In genomic region chr15:76393614-76394013, GRCh38 we compare ENCODE assay signal across 21 cellular contexts. TPM values are rescaled to one million over a fixed set of nuclear protein-coding genes. Genes with fewer than 3 reads are reported as not detected.
DNase-seq lines count a peak whose midpoint lies in the region; ATAC-seq, FAIRE-seq and TF ChIP-seq lines count a peak whose summit lies in the region.
"Had no signal": no experiment of that assay in that cellular context is flagged by ENCODE, and none has a peak within 500 bp of the region (broad histone marks: within the 10 kb centered on the region; RNA-seq: fewer than 3 reads in every experiment).

No MANE protein-coding gene starts in this region.

- no peaks in the 10 kb centered on the region for H3K79me2 ChIP-seq in endothelial cell of umbilical vein (ENCODE audit: control insufficient read depth, insufficient read depth, low read length)

- no peak overlapping the region for H2BK20ac ChIP-seq in IMR-90 (ENCODE audit: low read depth, low read length)

- no peak overlapping the region for H3K23ac ChIP-seq in IMR-90 (ENCODE audit: low read depth, low read length)

- no peak overlapping the region for H3K27ac ChIP-seq in IMR-90 (ENCODE audit: insufficient read depth, low read length)
- no peak overlapping the region for H3K27ac ChIP-seq in endothelial cell of umbilical vein (ENCODE audit: insufficient read depth, low read depth, low read length)
- H3K27ac ChIP-seq in stomach, result no peak overlapping the region
- H3K27ac ChIP-seq: ascending aorta, HL-60, psoas muscle had no signal

- H3K27ac Mint-ChIP-seq in nephron progenitor cell, result no peak overlapping the region
- H3K27ac Mint-ChIP-seq: B cell; effector memory CD8-positive, alpha-beta T cell had no signal

- no peak overlapping the region for H3K4ac ChIP-seq in IMR-90 (ENCODE audit: low read depth, low read length)

- DNase-seq in BE2C (peak; percentile 72), IMR-90 (peak; percentile 16), NCI-H226 (peak; percentile 75), endothelial cell of umbilical vein (ENCODE audit: low read depth, low spot score) (peak; percentile 19), nephron progenitor cell (no peak), 8988T (no peak), stomach (no peak)
- DNase-seq: activated CD4-positive, alpha-beta T cell treated with anti-CD3 and anti-CD28 coated beads for 1 hour; activated T-cell treated with anti-CD3 and anti-CD28 coated beads, Interleukin-2, amount 50 U/mL, for 48 hours; effector memory CD8-positive, alpha-beta T cell; psoas muscle; stimulated activated CD4-positive, alpha-beta T cell treated with anti-CD3 and anti-CD28 coated beads, Interleukin-4, amount 100 ng/mL, for 4 hours; stimulated activated naive CD8-positive, alpha-beta T cell treated with anti-CD3 and anti-CD28 coated beads, Interleukin-15, Interleukin-2, amounts not matched to agents 100 U/mL and 50 U/mL, for 24 hours had no signal

- intact Hi-C loops in IMR-90 (cut with micrococcal nuclease), result no loop called here
- intact Hi-C loops in endothelial cell of umbilical vein (cut with micrococcal nuclease), result no loop called here
- intact Hi-C loops in stomach (cut with DNase I; ENCODE audit: low total_unique reads), result no loop called here

- in situ Hi-C loops in IMR-90 (cut with MboI; ENCODE audit: low sequenced_read_pairs), result no loop called here

- H4K20me1 ChIP-seq in IMR-90 (ENCODE audit: insufficient read depth, low read length), result no peaks in the 10 kb centered on the region; the same call in 1 of the 2 replicates
- no peaks in the 10 kb centered on the region for H4K20me1 ChIP-seq in endothelial cell of umbilical vein (replicated peaks; ENCODE audit: control insufficient read depth, extremely low read depth, insufficient read depth, low read length)

- H2AK5ac ChIP-seq in IMR-90 (ENCODE audit: low read depth, low read length), result no peak overlapping the region

- H3K4me3 ChIP-seq in BE2C (ENCODE audit: low read depth, low read length) (no peak overlapping the region), IMR-90 (ENCODE audit: insufficient read depth, low read depth, low read length) (no peak overlapping the region), endothelial cell of umbilical vein (replicated peaks in 1 of 3; ENCODE audit: insufficient read depth in 1 of 3, low read depth in 1 of 3, low read length in 3 of 3) (no peak overlapping the region), stomach (no peak overlapping the region)
- H3K4me3 ChIP-seq: ascending aorta, psoas muscle had no signal

- TF ChIP-seq CTCF in BE2C (IDR thresholded peaks at IDR 0.05; ENCODE audit: low read depth, low read length), result no peak
- no peak for TF ChIP-seq CTCF in IMR-90 (conservative IDR thresholded peaks at IDR 0.05; ENCODE audit: low read depth, low read length)
- TF ChIP-seq CTCF in endothelial cell of umbilical vein (IDR thresholded peaks at IDR 0.05; ENCODE audit: extremely low read depth in 1 of 2, insufficient read depth in 1 of 2, low read depth in 1 of 2, low read length in 2 of 2), result no peak
- no peak for TF ChIP-seq CTCF in nephron progenitor cell (IDR thresholded peaks at IDR 0.05)
- no peak for TF ChIP-seq CTCF in stomach (IDR thresholded peaks at IDR 0.05)

- H3K79me1 ChIP-seq in IMR-90 (ENCODE audit: low read depth in 1 of 2, low read length in 2 of 2), result no peaks in the 10 kb centered on the region; a peak in 1 of 4 replicates

- H2BK5ac ChIP-seq in IMR-90 (ENCODE audit: low read depth, low read length, poor library complexity, severe bottlenecking), result no peak overlapping the region

- H3K9me3 ChIP-seq in BE2C (no peaks in the 10 kb centered on the region), IMR-90 (ENCODE audit: control insufficient read depth, insufficient read depth, low read length) (no peaks in the 10 kb centered on the region), endothelial cell of umbilical vein (replicated peaks; ENCODE audit: control insufficient read depth, insufficient read depth, low read length) (no peaks in the 10 kb centered on the region), stomach (no peaks in the 10 kb centered on the region)
- H3K9me3 ChIP-seq: ascending aorta, psoas muscle had no signal

- H3K14ac ChIP-seq in IMR-90 (replicated peaks; ENCODE audit: low read depth, low read length), result no peak overlapping the region

- no peak for TF ChIP-seq RAD21 in IMR-90 (IDR thresholded peaks at IDR 0.05; ENCODE audit: low read length)

- H3K4me1 Mint-ChIP-seq in nephron progenitor cell, result no peaks in the 10 kb centered on the region
- H3K4me1 Mint-ChIP-seq: B cell had no signal

- CTCF ChIA-PET in IMR-90 (lab: Yijun Ruan, JAX), result no interaction called here
- CTCF ChIA-PET in endothelial cell of umbilical vein (lab: Charles Lee), result no interaction called here

- H3K27me3 Mint-ChIP-seq in nephron progenitor cell (ENCODE audit: low read depth, poor library complexity), result no peaks in the 10 kb centered on the region
- H3K27me3 Mint-ChIP-seq: B cell; effector memory CD8-positive, alpha-beta T cell had no signal

- H3K4me3 Mint-ChIP-seq in nephron progenitor cell, result no peak overlapping the region
- H3K4me3 Mint-ChIP-seq: B cell; effector memory CD8-positive, alpha-beta T cell had no signal

- peak; percentile 60 for FAIRE-seq in endothelial cell of umbilical vein (lab: Jason Lieb, UNC)
- FAIRE-seq: G401.6, GM18507, H1, keratinocyte had no signal

- H3K4me1 ChIP-seq in BE2C (no peaks in the 10 kb centered on the region; the same call in 1 of the 2 replicates), IMR-90 (ENCODE audit: control insufficient read depth, insufficient read depth, low read length) (no peaks in the 10 kb centered on the region; the same call in 1 of the 2 replicates), endothelial cell of umbilical vein (ENCODE audit: control insufficient read depth, extremely low read depth, insufficient read depth, low read length) (no peaks in the 10 kb centered on the region), stomach (peaks cover 0 to 2% (median 0%) of the 10 kb centered on the region in 4 donors)
- H3K4me1 ChIP-seq: ascending aorta, psoas muscle had no signal

- no peak overlapping the region for H3K56ac ChIP-seq in IMR-90 (ENCODE audit: extremely low read depth, insufficient read depth, low read length)

- H3K36me3 ChIP-seq in BE2C (no peaks in the 10 kb centered on the region), IMR-90 (ENCODE audit: control insufficient read depth, insufficient read depth, low read length) (no peaks in the 10 kb centered on the region), endothelial cell of umbilical vein (ENCODE audit: control insufficient read depth in 2 of 2, extremely low read depth in 1 of 2, insufficient read depth in 2 of 2, low read length in 2 of 2) (no peaks in the 10 kb centered on the region), stomach (peaks cover 0 to 4% (median 0%) of the 10 kb centered on the region in 4 donors)
- H3K36me3 ChIP-seq: ascending aorta had no signal

- ATAC-seq in IMR-90 (ENCODE audit: low read depth) (no peak), HG03095 (IDR thresholded peaks at IDR 0.05; ENCODE audit: unreplicated experiment) (no peak)
- ATAC-seq: effector memory CD8-positive, alpha-beta T cell; psoas muscle; stimulated activated naive CD8-positive, alpha-beta T cell treated with anti-CD3 and anti-CD28 coated beads, Interleukin-15, Interleukin-2, amounts not matched to agents 100 U/mL and 50 U/mL, for 24 hours had no signal

- H3K9ac ChIP-seq in IMR-90 (ENCODE audit: low read depth, low read length), result no peak overlapping the region
- no peak overlapping the region for H3K9ac ChIP-seq in endothelial cell of umbilical vein (replicated peaks; ENCODE audit: extremely low read depth, insufficient read depth, low read length)

- H3K27me3 ChIP-seq in BE2C (no peaks in the 10 kb centered on the region), IMR-90 (ENCODE audit: control insufficient read depth, insufficient read depth, low read length) (no peaks in the 10 kb centered on the region), endothelial cell of umbilical vein (ENCODE audit: control insufficient read depth in 2 of 2, insufficient read depth in 2 of 2, low read length in 2 of 2) (no peaks in the 10 kb centered on the region), stomach (no peaks in the 10 kb centered on the region)
- H3K27me3 ChIP-seq: ascending aorta had no signal

- TF ChIP-seq EP300 in stomach (IDR thresholded peaks at IDR 0.05), result no peak

- no peak overlapping the region for H2AFZ ChIP-seq in IMR-90 (replicated peaks; ENCODE audit: low read length, poor library complexity)
- H2AFZ ChIP-seq in endothelial cell of umbilical vein (ENCODE audit: low read depth, low read length), result no peak overlapping the region

- peaks cover 19% of the 10 kb centered on the region for H3K36me3 Mint-ChIP-seq in nephron progenitor cell (ENCODE audit: low read depth)

- H2AK9ac ChIP-seq in IMR-90 (replicated peaks; ENCODE audit: low read depth, low read length, poor library complexity), result no peak overlapping the region

- no peak for TF ChIP-seq POLR2A in IMR-90 (IDR thresholded peaks at IDR 0.05; ENCODE audit: low read depth, low read length)
- no peak for TF ChIP-seq POLR2A in endothelial cell of umbilical vein (IDR thresholded peaks at IDR 0.05; ENCODE audit: low read depth, low read length)
- no peak for TF ChIP-seq POLR2A in stomach (IDR thresholded peaks at IDR 0.05)

- no peak overlapping the region for H4K91ac ChIP-seq in IMR-90 (ENCODE audit: insufficient read depth, low read depth, low read length)

- H2BK120ac ChIP-seq in IMR-90 (ENCODE audit: low read depth, low read length), result no peak overlapping the region

- WGBS in IMR-90 (ENCODE audit: extremely low coverage in 2 of 2, insufficient read length in 1 of 2), 2 experiments, result no CpG with 5 or more reads among the region's 1 CpG
- 92 to 100% (median 100%) methylated on average over 1 of the region's 1 CpG for WGBS in stomach, 5 donors

- H3K4me2 ChIP-seq in IMR-90 (ENCODE audit: low read depth, low read length) (no peak overlapping the region), endothelial cell of umbilical vein (ENCODE audit: insufficient read depth, low read length) (no peak overlapping the region)

- H3K9me1 ChIP-seq in IMR-90 (ENCODE audit: insufficient read depth, low read length), result peaks cover 6% of the 10 kb centered on the region; the same call in 1 of the 2 replicates
- H3K9me1 ChIP-seq in endothelial cell of umbilical vein (replicated peaks; ENCODE audit: control insufficient read depth, extremely low read depth, insufficient read depth, low read length), result no peaks in the 10 kb centered on the region

- H3K9me3 Mint-ChIP-seq in nephron progenitor cell, result peaks cover 16% of the 10 kb centered on the region
- H3K9me3 Mint-ChIP-seq: effector memory CD8-positive, alpha-beta T cell had no signal

- H4K5ac ChIP-seq in IMR-90 (ENCODE audit: low read depth, low read length), result no peak overlapping the region

- no peak overlapping the region for H2BK15ac ChIP-seq in IMR-90 (ENCODE audit: low read depth, low read length)

- H3K18ac ChIP-seq in IMR-90 (ENCODE audit: low read depth, low read length), result no peak overlapping the region

- POLR2A ChIA-PET in IMR-90 (lab: Charles Lee; ENCODE audit: unreplicated experiment) (no interaction called here), endothelial cell of umbilical vein (lab: Charles Lee) (no interaction called here)

- dilution Hi-C loops in IMR-90 (cut with HindIII; ENCODE audit: low sequenced_read_pairs, unreplicated experiment), result no loop called here
- dilution Hi-C loops in endothelial cell of umbilical vein (cut with MboI; ENCODE audit: extremely low pct_ligation_motif_present, low sequenced_read_pairs), result no loop called here

- no peak overlapping the region for H4K8ac ChIP-seq in IMR-90 (ENCODE audit: low read depth in 2 of 2, low read length in 2 of 2)

- BruUV-seq in IMR-90 (replicated peaks; lab: Mats Ljungman, UMichigan) (no TSS peak), endothelial cell of umbilical vein (replicated peaks; lab: Mats Ljungman, UMichigan) (no TSS peak)

RNA-seq across cellular contexts. Expression of gene ISL2, which starts 57.0 kb away (rescaled TPM):
- polyA plus RNA-seq in BE2C (2012; ENCODE audit: insufficient read depth, insufficient read length, low read depth), result 0.42 TPM
- total RNA-seq in IMR-90 (2012; rRNA removed) (1.1 and 1.3 TPM in 2 replicates), endothelial cell of umbilical vein (not detected in 2 replicates), stomach (1 to 10 TPM in 3 of 5 donors, not detected in 2; 1.3 to 4.0 (median 2.3) TPM)
- polyA plus RNA-seq in IMR-90 (2012; rRNA removed) (2.5 and 3.6 TPM in 2 replicates), endothelial cell of umbilical vein (0.05 and 0.10 TPM in 2 replicates), stomach (1 to 10 TPM in 2 of 3 donors, under 1 TPM in 1; 0.58 to 2.3 (median 2.1) TPM)
- polyA plus RNA-seq in IMR-90 (2012; cell fraction: cytosol; rRNA removed), result 2.0 and 3.7 TPM in 2 replicates
- polyA plus RNA-seq in IMR-90 (2012; cell fraction: nucleus; rRNA removed; ENCODE audit: low replicate concordance), result 17.3 and 24.8 TPM in 2 replicates
- 0.06 TPM in 1 of 2 replicates, not detected in the other for polyA plus RNA-seq in endothelial cell of umbilical vein (2011; cell fraction: cytosol; rRNA removed)
- polyA plus RNA-seq in endothelial cell of umbilical vein (2011; cell fraction: nucleus; rRNA removed), result 0.34 TPM in 1 of 2 replicates, not detected in the other
- not detected in 2 replicates for polyA plus RNA-seq in endothelial cell of umbilical vein (2012)
- polyA minus RNA-seq in endothelial cell of umbilical vein, result 0.11 TPM in 1 of 2 replicates, not detected in the other
- 4.2 TPM for polyA minus RNA-seq in endothelial cell of umbilical vein (2011; cell fraction: cytosol; rRNA and poly(A)+ RNA removed)
- not detected in 2 replicates for polyA minus RNA-seq in endothelial cell of umbilical vein (2011; cell fraction: nucleus; rRNA and poly(A)+ RNA removed)
- total RNA-seq: ascending aorta, psoas muscle had no signal
- polyA plus RNA-seq: keratinocyte, psoas muscle had no signal

Comparison
In these comparisons a context has a peak if more than half of its experiments do, and no peak if none do; other contexts are left out.
1. DNase-seq: peak in BE2C (single experiment), IMR-90 (single experiment), NCI-H226 (single experiment) and endothelial cell of umbilical vein (single experiment); none in nephron progenitor cell (single experiment), 8988T (single experiment) and stomach (single experiment).